1 cellular context compared by ENCODE assay signal in genomic region chr9:38082456-38083287, GRCh38.
TF ChIP-seq lines count a peak whose summit lies in the region.

No MANE protein-coding gene starts in this region.

TF ChIP-seq in GM23338, 12 proteins besides CTCF, POLR2A, EP300 and RAD21:
- TF ChIP-seq REST (IDR thresholded peaks at IDR 0.05; ENCODE audit: unreplicated experiment), result no peak
- no peak for TF ChIP-seq EZH2 (IDR thresholded peaks at IDR 0.05; ENCODE audit: low read depth, unreplicated experiment)
- TF ChIP-seq POLR2AphosphoS5 (IDR thresholded peaks at IDR 0.05; ENCODE audit: low read depth), result no peak
- no peak for TF ChIP-seq JUNB (IDR thresholded peaks at IDR 0.05; ENCODE audit: unreplicated experiment)
- no peak for TF ChIP-seq EZH2phosphoT487 (IDR thresholded peaks at IDR 0.05; ENCODE audit: unreplicated experiment)
- TF ChIP-seq ETS1 (IDR thresholded peaks at IDR 0.05), result no peak
- TF ChIP-seq ZNF331 (CRISPR knock-in tag; IDR thresholded peaks at IDR 0.05; ENCODE audit: low read depth), result no peak
- TF ChIP-seq NANOG (IDR thresholded peaks at IDR 0.05; ENCODE audit: borderline replicate concordance), result no peak
- TF ChIP-seq ZNF114 (CRISPR knock-in tag; IDR thresholded peaks at IDR 0.05), result no peak
- no peak for TF ChIP-seq STAT1 (IDR thresholded peaks at IDR 0.05; ENCODE audit: unreplicated experiment)
- TF ChIP-seq CREB1 (CRISPR knock-in tag; IDR thresholded peaks at IDR 0.05; ENCODE audit: low read depth), result no peak
- no peak for TF ChIP-seq ZNF462 (CRISPR knock-in tag; IDR thresholded peaks at IDR 0.05)
